1 cellular context compared by ENCODE assay signal in the genomic region with DNA sequence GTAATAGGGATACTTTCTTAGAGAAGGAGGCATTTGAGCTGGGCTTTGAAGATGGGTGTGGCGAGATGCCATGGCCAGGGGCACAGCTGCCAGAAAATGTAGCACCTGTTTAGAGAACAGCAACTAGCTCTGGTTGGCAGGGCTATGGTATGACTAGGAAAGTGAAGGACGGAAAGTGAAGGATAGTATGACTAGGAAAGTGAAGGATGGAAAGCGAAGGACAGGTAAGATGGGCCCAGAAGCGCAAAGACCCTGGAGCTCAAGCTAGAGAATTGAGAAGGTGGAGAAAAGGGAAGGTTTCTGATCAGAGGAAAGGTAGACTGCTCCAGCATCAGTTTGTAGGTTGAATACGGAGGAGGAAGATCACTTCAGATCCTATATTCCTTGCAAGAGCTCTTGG.
TF ChIP-seq lines count a peak whose summit lies in the region.

No MANE protein-coding gene starts in this region.

TF ChIP-seq in A549, 52 proteins besides CTCF, POLR2A, EP300 and RAD21 (continued from another document):
- TF ChIP-seq, protein P1, sequence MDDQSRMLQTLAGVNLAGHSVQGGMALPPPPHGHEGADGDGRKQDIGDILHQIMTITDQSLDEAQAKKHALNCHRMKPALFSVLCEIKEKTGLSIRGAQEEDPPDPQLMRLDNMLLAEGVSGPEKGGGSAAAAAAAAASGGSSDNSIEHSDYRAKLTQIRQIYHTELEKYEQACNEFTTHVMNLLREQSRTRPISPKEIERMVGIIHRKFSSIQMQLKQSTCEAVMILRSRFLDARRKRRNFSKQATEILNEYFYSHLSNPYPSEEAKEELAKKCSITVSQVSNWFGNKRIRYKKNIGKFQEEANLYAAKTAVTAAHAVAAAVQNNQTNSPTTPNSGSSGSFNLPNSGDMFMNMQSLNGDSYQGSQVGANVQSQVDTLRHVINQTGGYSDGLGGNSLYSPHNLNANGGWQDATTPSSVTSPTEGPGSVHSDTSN (IDR thresholded peaks at IDR 0.05) = no peak
